ENCODE assay signal across 14 cellular contexts in the genomic region with DNA sequence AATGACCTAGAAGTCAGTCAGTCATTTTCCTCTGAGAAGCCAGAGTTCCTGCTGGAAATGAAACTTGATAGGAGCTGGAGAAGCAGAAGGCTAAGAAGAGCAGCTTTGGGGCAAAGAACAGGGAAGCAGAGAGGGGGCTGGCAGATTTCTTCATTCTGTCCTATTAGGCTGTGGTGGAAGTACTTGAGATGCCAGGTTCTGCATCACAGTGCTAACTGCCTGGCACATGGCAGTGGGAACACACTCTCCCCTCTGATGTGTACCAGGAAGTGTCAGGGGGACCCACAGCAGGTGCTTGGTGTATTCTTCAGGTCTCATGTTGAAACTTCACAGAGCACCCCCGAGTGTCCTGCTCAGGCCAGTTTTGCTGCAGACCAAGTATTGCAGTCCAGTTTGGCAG.
DNase-seq lines count a peak whose midpoint lies in the region; ATAC-seq, FAIRE-seq and TF ChIP-seq lines count a peak whose summit lies in the region.
"Had no signal": no experiment of that assay in that cellular context is flagged by ENCODE, and none has a peak within 500 bp of the region (broad histone marks: within the 10 kb centered on the region; RNA-seq: fewer than 3 reads in every experiment).

No MANE protein-coding gene starts in this region.

- intact Hi-C loops in activated T-helper 2 cell treated with anti-CD3 and anti-CD28 coated beads, Interferon-gamma antibody, Interleukin-2, Interleukin-4, amounts not matched to agents 10 μg/mL and 5 μg/mL and 100 μg/mL, durations not matched to agents 14 hours and 24 hours and 36 hours (cut with micrococcal nuclease): loop anchor here (10.0 kb wide), 1 partner anchor 92 kb away; the partner anchor contains the start of gene SRSF5

- H3K4me1 Mint-ChIP-seq in activated CD4-positive, alpha-beta T cell treated with anti-CD3 and anti-CD28 coated beads, Interleukin-2, amount 10 ng/mL, durations not matched to agents 7 days and 5 days: peaks cover 92% of the 10 kb centered on the region
- H3K4me1 Mint-ChIP-seq in activated T-helper 2 cell treated with anti-CD3 and anti-CD28 coated beads, Interferon-gamma antibody, Interleukin-2, Interleukin-4, amounts not matched to agents 10 μg/mL and 5 μg/mL and 100 μg/mL, durations not matched to agents 14 hours and 24 hours and 36 hours (ENCODE audit: low read depth): peaks cover 80% of the 10 kb centered on the region
- peaks cover 83 to 90% of the 10 kb centered on the region in 2 donors for H3K4me1 Mint-ChIP-seq in natural killer cell treated with Interleukin-12 subunit alpha and Interleukin-12 subunit beta and Interleukin-15 and Interleukin-18, amount 100 ng/mL, for 72 hours (ENCODE audit: low read depth in 2 of 2)

- no peak for FAIRE-seq in H54 (lab: Jason Lieb, UNC)

- H3K9me3 Mint-ChIP-seq in activated CD4-positive, alpha-beta T cell treated with anti-CD3 and anti-CD28 coated beads, Interleukin-2, amount 10 ng/mL, durations not matched to agents 7 days and 5 days: peaks cover 9% of the 10 kb centered on the region
- H3K9me3 Mint-ChIP-seq in activated T-helper 2 cell treated with anti-CD3 and anti-CD28 coated beads, Interferon-gamma antibody, Interleukin-2, Interleukin-4, amounts not matched to agents 10 μg/mL and 5 μg/mL and 100 μg/mL, durations not matched to agents 14 hours and 24 hours and 36 hours: peaks cover 5% of the 10 kb centered on the region
- no peaks in the 10 kb centered on the region for H3K9me3 Mint-ChIP-seq in natural killer cell treated with Interleukin-12 subunit alpha and Interleukin-12 subunit beta and Interleukin-15 and Interleukin-18, amount 100 ng/mL, for 72 hours
- H3K9me3 Mint-ChIP-seq: type B pancreatic cell had no signal

- ATAC-seq in natural killer cell treated with Interleukin-12 subunit alpha and Interleukin-12 subunit beta and Interleukin-15 and Interleukin-18, amount 100 ng/mL, for 72 hours: no peak

- H3K9me3 ChIP-seq in KOPT-K1 (ENCODE audit: insufficient read depth, low read length, poor library complexity, severe bottlenecking): no peaks in the 10 kb centered on the region
- H3K9me3 ChIP-seq: ascending aorta had no signal

- no peak overlapping the region for H3K4me3 Mint-ChIP-seq in activated CD4-positive, alpha-beta T cell treated with anti-CD3 and anti-CD28 coated beads, Interleukin-2, amount 10 ng/mL, durations not matched to agents 7 days and 5 days
- no peak overlapping the region for H3K4me3 Mint-ChIP-seq in activated T-helper 2 cell treated with anti-CD3 and anti-CD28 coated beads, Interferon-gamma antibody, Interleukin-2, Interleukin-4, amounts not matched to agents 10 μg/mL and 5 μg/mL and 100 μg/mL, durations not matched to agents 14 hours and 24 hours and 36 hours (ENCODE audit: low read depth)
- peak overlapping the region; percentile 73 for H3K4me3 Mint-ChIP-seq in natural killer cell treated with Interleukin-12 subunit alpha and Interleukin-12 subunit beta and Interleukin-15 and Interleukin-18, amount 100 ng/mL, for 72 hours
- H3K4me3 Mint-ChIP-seq: type B pancreatic cell had no signal

- no peak for TF ChIP-seq POLR2A in H54 (IDR thresholded peaks at IDR 0.05; ENCODE audit: low read depth, low read length)

- no peak for DNase-seq in activated CD4-positive, alpha-beta T cell treated with anti-CD3 and anti-CD28 coated beads, Interleukin-2, amount 10 ng/mL, durations not matched to agents 7 days and 5 days
- DNase-seq in activated CD4-positive, alpha-beta T cell treated with anti-CD3 and anti-CD28 coated beads for 48 hours: no peak
- no peak for DNase-seq in activated T-helper 2 cell treated with anti-CD3 and anti-CD28 coated beads, Interferon-gamma antibody, Interleukin-2, Interleukin-4, amounts not matched to agents 10 μg/mL and 5 μg/mL and 100 μg/mL, durations not matched to agents 14 hours and 24 hours and 36 hours (ENCODE audit: low spot score)
- no peak for DNase-seq in natural killer cell treated with Interleukin-12 subunit alpha and Interleukin-12 subunit beta and Interleukin-15 and Interleukin-18, amount 100 ng/mL, for 72 hours (ENCODE audit: low spot score)
- no peak for DNase-seq in H54 (ENCODE audit: insufficient read length, low spot score)
- DNase-seq in activated CD4-positive, CD25-positive, alpha-beta regulatory T cell treated with anti-CD3 and anti-CD28 coated beads, Interleukin-2, amount 50 U/mL, for 72 hours: no peak
- no peak for DNase-seq in NCI-H128 (lab: John Stamatoyannopoulos, UW; ENCODE audit: unreplicated experiment)
- DNase-seq: dorsolateral prefrontal cortex, NCI-H1092 treated with DMSO at 0.1 percent for 48 hours, NCI-H510A treated with DMSO at 0.1 percent for 48 hours had no signal

- H3K27me3 Mint-ChIP-seq in activated CD4-positive, alpha-beta T cell treated with anti-CD3 and anti-CD28 coated beads, Interleukin-2, amount 10 ng/mL, durations not matched to agents 7 days and 5 days: no peaks in the 10 kb centered on the region
- H3K27me3 Mint-ChIP-seq in activated T-helper 2 cell treated with anti-CD3 and anti-CD28 coated beads, Interferon-gamma antibody, Interleukin-2, Interleukin-4, amounts not matched to agents 10 μg/mL and 5 μg/mL and 100 μg/mL, durations not matched to agents 14 hours and 24 hours and 36 hours (ENCODE audit: low read depth): no peaks in the 10 kb centered on the region
- H3K27me3 Mint-ChIP-seq in natural killer cell treated with Interleukin-12 subunit alpha and Interleukin-12 subunit beta and Interleukin-15 and Interleukin-18, amount 100 ng/mL, for 72 hours: no peaks in the 10 kb centered on the region
- H3K27me3 Mint-ChIP-seq: type B pancreatic cell had no signal

- peak overlapping the region; percentile 46 for H3K27ac ChIP-seq in KOPT-K1 (ENCODE audit: low read depth, low read length, poor library complexity, severe bottlenecking)
- H3K27ac ChIP-seq: parathyroid adenoma had no signal

- CTCF ChIA-PET in activated CD4-positive, alpha-beta T cell treated with anti-CD3 and anti-CD28 coated beads, Interleukin-2, amount 10 ng/mL, durations not matched to agents 7 days and 5 days (lab: Charles Lee): interaction anchor here (0.8 to 3.2 kb wide), 10 partner anchors 7 to 356 kb away, joined by 3 to 22 read pairs (median 3); no protein-coding TSS in a partner anchor

- H3K36me3 Mint-ChIP-seq in activated CD4-positive, alpha-beta T cell treated with anti-CD3 and anti-CD28 coated beads, Interleukin-2, amount 10 ng/mL, durations not matched to agents 7 days and 5 days (ENCODE audit: low read depth): peaks cover 40% of the 10 kb centered on the region
- H3K36me3 Mint-ChIP-seq in activated T-helper 2 cell treated with anti-CD3 and anti-CD28 coated beads, Interferon-gamma antibody, Interleukin-2, Interleukin-4, amounts not matched to agents 10 μg/mL and 5 μg/mL and 100 μg/mL, durations not matched to agents 14 hours and 24 hours and 36 hours (ENCODE audit: low read depth): peaks cover 36% of the 10 kb centered on the region
- peaks cover 6% of the 10 kb centered on the region for H3K36me3 Mint-ChIP-seq in natural killer cell treated with Interleukin-12 subunit alpha and Interleukin-12 subunit beta and Interleukin-15 and Interleukin-18, amount 100 ng/mL, for 72 hours

- POLR2A ChIA-PET in activated CD4-positive, alpha-beta T cell treated with anti-CD3 and anti-CD28 coated beads, Interleukin-2, amount 10 ng/mL, durations not matched to agents 7 days and 5 days (lab: Charles Lee): no interaction called here

- peak overlapping the region; percentile 67 for H3K27ac Mint-ChIP-seq in activated CD4-positive, alpha-beta T cell treated with anti-CD3 and anti-CD28 coated beads, Interleukin-2, amount 10 ng/mL, durations not matched to agents 7 days and 5 days
- H3K27ac Mint-ChIP-seq in activated T-helper 2 cell treated with anti-CD3 and anti-CD28 coated beads, Interferon-gamma antibody, Interleukin-2, Interleukin-4, amounts not matched to agents 10 μg/mL and 5 μg/mL and 100 μg/mL, durations not matched to agents 14 hours and 24 hours and 36 hours: peak overlapping the region; percentile 97
- peak overlapping the region; percentile 78 to 80 for H3K27ac Mint-ChIP-seq in natural killer cell treated with Interleukin-12 subunit alpha and Interleukin-12 subunit beta and Interleukin-15 and Interleukin-18, amount 100 ng/mL, for 72 hours
- H3K27ac Mint-ChIP-seq: type B pancreatic cell had no signal

- H3K36me3 ChIP-seq in KOPT-K1 (ENCODE audit: insufficient read depth, low read length): 0 out of 2 replicates have a peak, but pooled peaks cover 5% of the 10 kb centered on the region
- H3K36me3 ChIP-seq: ascending aorta had no signal
